13 cellular contexts compared by ENCODE assay signal in genomic region chr15:99385865-99386264, GRCh38.
DNase-seq lines count a peak whose midpoint lies in the region; ATAC-seq, FAIRE-seq and TF ChIP-seq lines count a peak whose summit lies in the region.
"Had no signal": no experiment of that assay in that cellular context is flagged by ENCODE, and none has a peak within 500 bp of the region (broad histone marks: within the 10 kb centered on the region; RNA-seq: fewer than 3 reads in every experiment).

No MANE protein-coding gene starts in this region.

- no peaks in the 10 kb centered on the region for H3K79me2 ChIP-seq in Karpas-422 (ENCODE audit: low read length)

- H3K4me1 ChIP-seq in A549 (peaks cover 22% of the 10 kb centered on the region), Karpas-422 (ENCODE audit: low read length) (no peaks in the 10 kb centered on the region)

- no peaks in the 10 kb centered on the region for H3K27me3 ChIP-seq in Karpas-422 (ENCODE audit: low read length)

- peak in 1 of 2 experiments; percentile 58 for DNase-seq in A549 (ENCODE audit: low read depth in 1 of 2, low spot score in 1 of 2)
- peak; percentile 81 for DNase-seq in LNCaP clone FGC (ENCODE audit: low read depth)
- DNase-seq in epithelial cell of proximal tubule (ENCODE audit: low read depth), result no peak
- no peak for DNase-seq in mesothelial cell of epicardium (ENCODE audit: low spot score in 2 of 2, unreplicated experiment in 2 of 2)
- DNase-seq in natural killer cell, result no peak
- DNase-seq in stimulated activated CD4-positive, alpha-beta T cell treated with anti-CD3 and anti-CD28 coated beads, Interleukin-15, amount 100 ng/mL, for 24 hours, result no peak
- DNase-seq in Karpas-422, result no peak
- DNase-seq in HPDE6-E6E7 (ENCODE audit: extremely low spot score), result no peak
- DNase-seq: amniotic stem cell; hippocampal formation; NCI-H2029 treated with DMSO at 0.1 percent for 48 hours; stimulated activated CD8-positive, alpha-beta memory T cell treated with anti-CD3 and anti-CD28 coated beads, Interleukin-4, amount 100 ng/mL, for 48 hours had no signal

- H3K9me2 ChIP-seq in Karpas-422 (replicated peaks; ENCODE audit: insufficient read depth, low read length), result no peaks in the 10 kb centered on the region

- H3K9me3 Mint-ChIP-seq in mesothelial cell of epicardium (peaks cover 4% of the 10 kb centered on the region), natural killer cell (no peaks in the 10 kb centered on the region)

- H3K36me3 Mint-ChIP-seq in mesothelial cell of epicardium (peaks cover 25% of the 10 kb centered on the region), natural killer cell (no peaks in the 10 kb centered on the region)

- peak overlapping the region; percentile 56 for H3K27ac Mint-ChIP-seq in mesothelial cell of epicardium
- no peak overlapping the region for H3K27ac Mint-ChIP-seq in natural killer cell

- H3K27me3 Mint-ChIP-seq in mesothelial cell of epicardium (ENCODE audit: low read depth) (no peaks in the 10 kb centered on the region), natural killer cell (ENCODE audit: low read depth in 2 of 2) (no peaks in the 10 kb centered on the region)

- intact Hi-C loops in natural killer cell (cut with micrococcal nuclease), result no loop called here

- TF ChIP-seq EP300 in A549 (IDR thresholded peaks at IDR 0.05), result no peak

- H3K4me1 Mint-ChIP-seq in mesothelial cell of epicardium (peaks cover 9% of the 10 kb centered on the region), natural killer cell (no peaks in the 10 kb centered on the region)

- H4K20me1 ChIP-seq in Karpas-422 (ENCODE audit: insufficient read depth, low read depth, low read length), result no peaks in the 10 kb centered on the region

- H3K4me2 ChIP-seq in A549, result peak overlapping the region; percentile 43
- no peak overlapping the region for H3K4me2 ChIP-seq in Karpas-422 (ENCODE audit: low read depth, low read length, poor library complexity, severe bottlenecking)

- H3K36me3 ChIP-seq in Karpas-422 (ENCODE audit: insufficient read depth, low read length), result no peaks in the 10 kb centered on the region

- peak; percentile 12 to 37; a peak in 2 of 5 replicates for TF ChIP-seq RAD21 in A549 (conservative IDR thresholded peaks at IDR 0.05 in 1 of 2, IDR thresholded peaks at IDR 0.05 in 1 of 2)

- TF ChIP-seq CTCF in A549 (IDR thresholded peaks at IDR 0.05) (no peak), LNCaP clone FGC (IDR thresholded peaks at IDR 0.05; ENCODE audit: control insufficient read depth, extremely low read depth, insufficient read depth) (no peak; the same call in none of the 2 replicates), epithelial cell of proximal tubule (conservative IDR thresholded peaks at IDR 0.05; ENCODE audit: low read depth, low read length) (peak; percentile 13), mesothelial cell of epicardium (IDR thresholded peaks at IDR 0.05; ENCODE audit: unreplicated experiment) (no peak), natural killer cell (IDR thresholded peaks at IDR 0.05) (no peak)

- no peak overlapping the region for H3K9ac ChIP-seq in Karpas-422 (ENCODE audit: low read length)

- no peak overlapping the region for H2AFZ ChIP-seq in Karpas-422 (ENCODE audit: low read length)

- WGBS in A549 (ENCODE audit: missing lambda C conversion rate), result 20% methylated on average over 3 of the region's 3 CpGs

- peak overlapping the region; percentile 1 to 67; a peak in 4 of 6 replicates for H3K27ac ChIP-seq in A549
- H3K27ac ChIP-seq in Karpas-422 (ENCODE audit: low read length), result no peak overlapping the region

- POLR2A ChIA-PET in A549 (lab: Yijun Ruan, JAX), result no interaction called here

- peaks cover 11% of the 10 kb centered on the region; the same call in 2 of the 3 replicates for H3K9me3 ChIP-seq in A549
- no peaks in the 10 kb centered on the region for H3K9me3 ChIP-seq in Karpas-422 (ENCODE audit: low read length)

- H3K4me3 Mint-ChIP-seq in mesothelial cell of epicardium, result no peak overlapping the region
- no peak overlapping the region for H3K4me3 Mint-ChIP-seq in natural killer cell

- H3K4me3 ChIP-seq in A549 (no peak overlapping the region), LNCaP clone FGC (ENCODE audit: low read depth, low read length) (no peak overlapping the region), epithelial cell of proximal tubule (ENCODE audit: low read depth, low read length) (no peak overlapping the region), Karpas-422 (ENCODE audit: low read length) (no peak overlapping the region)

- FAIRE-seq in A549 (lab: Jason Lieb, UNC), result peak; percentile 61
- FAIRE-seq: H1 had no signal

- CTCF ChIA-PET in A549 (lab: Yijun Ruan, JAX), result interaction anchor here (1.2 to 2.9 kb wide), 3 partner anchors 22 to 318 kb away, joined by 3 to 10 read pairs (median 5); no protein-coding TSS in a partner anchor

- TF ChIP-seq POLR2A in A549 (IDR thresholded peaks at IDR 0.05; ENCODE audit: low read length), result no peak

- ATAC-seq in A549 (peak; percentile 68 to 87; a peak in 4 of 6 replicates), natural killer cell (no peak)

TF ChIP-seq in A549, 52 proteins besides CTCF, POLR2A, EP300 and RAD21:
- 0 out of 2 replicates have a peak, but pooled peaks have one; percentile 10 for TF ChIP-seq MAX (IDR thresholded peaks at IDR 0.05)
- TF ChIP-seq SMC3 (IDR thresholded peaks at IDR 0.05), result peak; percentile 17; the same call in 1 of the 3 replicates
- TF ChIP-seq PHF8 (IDR thresholded peaks at IDR 0.05; ENCODE audit: borderline replicate concordance, low read depth), result no peak
- no peak for TF ChIP-seq REST (IDR thresholded peaks at IDR 0.05)
- TF ChIP-seq MYC (IDR thresholded peaks at IDR 0.05; ENCODE audit: borderline replicate concordance, low read length), result no peak

Comparison
In these comparisons a context has a peak if more than half of its experiments do, and no peak if none do; other contexts are left out.
1. ATAC-seq: peak in A549 (2 of 2); none in natural killer cell (0 of 3).